ENCODE assay signal across 27 cellular contexts in genomic region chr15:88858934-88859333, GRCh38. TPM values are rescaled to one million over a fixed set of nuclear protein-coding genes. Genes with fewer than 3 reads are reported as not detected.
"Had no signal": no experiment of that assay in that cellular context is flagged by ENCODE, and none has a peak within 500 bp of the region (broad histone marks: within the 10 kb centered on the region; RNA-seq: fewer than 3 reads in every experiment).

No MANE protein-coding gene starts in this region.

- H3K9me3 ChIP-seq: esophagus squamous epithelium, gastrocnemius medialis, lower lobe of right lung, mucosa of descending colon had no signal

- DNase-seq: dermis blood vessel endothelial cell; dorsolateral prefrontal cortex; effector CD4-positive, alpha-beta T cell; effector memory CD4-positive, alpha-beta T cell; erythroblast; esophagus squamous epithelium; foreskin fibroblast; foreskin melanocyte; gastrocnemius medialis; glutamatergic neuron; head of caudate nucleus; heart right ventricle; hippocampal formation; left cardiac atrium; left lung; left ventricle myocardium superior; lower lobe of right lung; mesenchymal stem cell; mucosa of descending colon had no signal

- H3K4me3 Mint-ChIP-seq: mesothelial cell of epicardium had no signal

- FAIRE-seq: colon, islet of Langerhans, keratinocyte had no signal

- ATAC-seq: esophagus mucosa, gastrocnemius medialis, heart right ventricle, left cardiac atrium, left lung, left ventricle myocardium superior, lower lobe of right lung, mucosa of descending colon had no signal

- H3K27me3 ChIP-seq: left lung had no signal

- H3K36me3 ChIP-seq: esophagus squamous epithelium, gastrocnemius medialis, heart right ventricle, left lung, lower lobe of right lung had no signal

- H3K4me1 Mint-ChIP-seq: mesothelial cell of epicardium had no signal

- H3K4me1 ChIP-seq: esophagus squamous epithelium, gastrocnemius medialis, heart right ventricle, left lung, lower lobe of right lung had no signal

- H3K27ac ChIP-seq: coronary artery, dorsolateral prefrontal cortex, epithelial cell of prostate, esophagus squamous epithelium, gastrocnemius medialis, heart right ventricle, left lung, lower lobe of right lung had no signal

- H3K36me3 Mint-ChIP-seq: mesothelial cell of epicardium had no signal

- H3K27ac Mint-ChIP-seq: mesothelial cell of epicardium had no signal

- H3K4me3 ChIP-seq: coronary artery, dorsolateral prefrontal cortex, esophagus squamous epithelium, gastrocnemius medialis, heart right ventricle, left lung, lower lobe of right lung, mucosa of descending colon had no signal

RNA-seq across cellular contexts. Expression of gene ACAN, which starts 55.7 kb away (rescaled TPM):
- total RNA-seq: lung microvascular endothelial cell had no signal
- polyA plus RNA-seq: keratinocyte had no signal
